Comparison of ENCODE assay signal across 9 cellular contexts in the genomic region with DNA sequence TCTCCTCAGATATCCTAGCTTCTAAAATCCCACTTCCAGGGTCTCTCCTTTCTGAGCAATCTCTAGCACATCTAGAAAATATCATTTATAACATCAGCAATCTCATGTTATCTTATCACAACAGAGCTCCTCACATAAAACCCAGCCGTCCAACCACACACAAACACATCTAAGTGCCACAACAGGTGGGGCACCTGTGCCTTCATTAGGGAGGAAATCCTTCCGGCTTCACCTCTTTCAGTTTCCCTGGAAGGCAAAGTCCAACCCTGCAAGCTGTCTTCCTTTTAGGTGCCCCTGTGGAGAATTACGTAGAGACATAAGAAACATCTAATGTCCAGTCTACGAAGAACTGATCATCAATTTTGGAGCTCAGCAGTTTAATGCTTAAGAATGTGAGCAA. TPM values are rescaled to one million over a fixed set of nuclear protein-coding genes. Genes with fewer than 3 reads are reported as not detected.
A peak's percentile ranks its signal among the peaks of the same experiment; 100 is the strongest.
DNase-seq lines count a peak whose midpoint lies in the region; ATAC-seq and TF ChIP-seq lines count a peak whose summit lies in the region.
"Had no signal": no experiment of that assay in that cellular context is flagged by ENCODE, and none has a peak within 500 bp of the region (broad histone marks: within the 10 kb centered on the region; RNA-seq: fewer than 3 reads in every experiment).

No MANE protein-coding gene starts in this region.

- ATAC-seq in heart left ventricle = no peak
- peak; percentile 73 for ATAC-seq in left colon

- no peak for TF ChIP-seq EP300 in transverse colon (IDR thresholded peaks at IDR 0.05; ENCODE audit: low read depth)

- in situ Hi-C loops in transverse colon (cut with MboI; ENCODE audit: low pct_ligation_motif_present in 1 of 4, low pct_unique_long_range_greater_than_20kb in 1 of 4, low sequenced_read_pairs in 3 of 4) = no loop called here

- H3K27ac ChIP-seq in heart left ventricle (peak overlapping the region in 2 of 12 donors; percentile 90 to 94), right atrium auricular region (no peak overlapping the region), transverse colon (peak overlapping the region; percentile 95 to 98 (median 96))

- TF ChIP-seq POLR2A in heart left ventricle (IDR thresholded peaks at IDR 0.05) (no peak), transverse colon (IDR thresholded peaks at IDR 0.05) (peak; percentile 28)

- peak overlapping the region; percentile 90 for H3K9ac ChIP-seq in adipocyte (ENCODE audit: low read length)

- H3K4me3 ChIP-seq in heart left ventricle = peak overlapping the region in 10 of 12 donors; percentile 75 to 99 (median 90)
- H3K4me3 ChIP-seq in right atrium auricular region = peak overlapping the region in 1 of 2 donors; percentile 99
- peak overlapping the region; percentile 89 for H3K4me3 ChIP-seq in adipocyte (ENCODE audit: low read length)
- peak overlapping the region in 3 of 4 donors; percentile 90 to 99 (median 97) for H3K4me3 ChIP-seq in transverse colon

- TF ChIP-seq CTCF in heart left ventricle (IDR thresholded peaks at IDR 0.05) (no peak), right atrium auricular region (IDR thresholded peaks at IDR 0.05) (no peak), transverse colon (IDR thresholded peaks at IDR 0.05) (no peak)

- H3K27me3 ChIP-seq in heart left ventricle (no peaks in the 10 kb centered on the region), right atrium auricular region (no peaks in the 10 kb centered on the region), adipocyte (replicated peaks; ENCODE audit: control insufficient read depth, insufficient read depth, low read length) (no peaks in the 10 kb centered on the region), transverse colon (no peaks in the 10 kb centered on the region)

- DNase-seq in heart left ventricle (no peak), right atrium auricular region (ENCODE audit: low spot score) (no peak), adipocyte (ENCODE audit: low read depth) (no peak), left colon (peak; percentile 50 to 82), transverse colon (peak; percentile 74), MV-4-11 (lab: John Stamatoyannopoulos, UW) (no peak), NCI-H2081 treated with DMSO at 0.1 percent for 48 hours (lab: John Stamatoyannopoulos, UW) (no peak), DMS 273 (lab: John Stamatoyannopoulos, UW; ENCODE audit: unreplicated experiment) (no peak)
- DNase-seq: DMS 273 treated with DMSO at 0.1 percent for 48 hours had no signal

- peaks cover 2 to 57% (median 28%) of the 10 kb centered on the region in 12 donors for H3K4me1 ChIP-seq in heart left ventricle
- H3K4me1 ChIP-seq in right atrium auricular region = peaks cover 0 to 32% of the 10 kb centered on the region in 2 donors
- peaks cover 45% of the 10 kb centered on the region for H3K4me1 ChIP-seq in adipocyte (ENCODE audit: control insufficient read depth, insufficient read depth, low read length)
- H3K4me1 ChIP-seq in transverse colon = peaks cover 24 to 68% (median 56%) of the 10 kb centered on the region in 4 donors

- intact Hi-C loops in heart left ventricle (cut with DNase I) (loop anchor here in 1 of 10 donors (10.0 kb wide), 1 partner anchor 50 kb away; the partner anchor contains the start of gene CLEC3B), left colon (cut with DNase I, micrococcal nuclease) (no loop called here), transverse colon (cut with DNase I; ENCODE audit: low total_unique reads) (no loop called here)

- H3K9me3 ChIP-seq in heart left ventricle = no peaks in the 10 kb centered on the region
- H3K9me3 ChIP-seq in right atrium auricular region = no peaks in the 10 kb centered on the region
- no peaks in the 10 kb centered on the region for H3K9me3 ChIP-seq in adipocyte (ENCODE audit: control insufficient read depth, low read length)
- H3K9me3 ChIP-seq in transverse colon = no peaks in the 10 kb centered on the region

- peaks cover 0 to 5% (median 0%) of the 10 kb centered on the region in 9 donors for H3K36me3 ChIP-seq in heart left ventricle
- no peaks in the 10 kb centered on the region for H3K36me3 ChIP-seq in right atrium auricular region
- H3K36me3 ChIP-seq in adipocyte (ENCODE audit: control insufficient read depth, insufficient read depth, low read length, severe bottlenecking) = peaks cover under 1% of the 10 kb centered on the region
- H3K36me3 ChIP-seq in transverse colon = no peaks in the 10 kb centered on the region

- WGBS in heart left ventricle, 4 donors = 70 to 77% (median 74%) methylated on average over 4 of the region's 4 CpGs
- WGBS in transverse colon (ENCODE audit: low coverage in 1 of 2), 2 donors = 43 to 49% methylated on average over 2 to 4 of the region's 4 CpGs

RNA-seq across cellular contexts. Expression of gene ZDHHC3, which starts 1.6 kb away (rescaled TPM):
- total RNA-seq in heart left ventricle (10 to 100 TPM; 40.5 to 94.7 (median 52.7) TPM), right atrium auricular region (10 to 100 TPM; 40.6 to 60.5 TPM), left colon (100 to 1,000 TPM; 152 to 171 TPM), transverse colon (100 to 1,000 TPM; 142 to 258 (median 170) TPM)
- polyA plus RNA-seq in heart left ventricle = 10 to 100 TPM; 17.9 to 54.0 TPM

RNA-seq across cellular contexts. Expression of gene EXOSC7, which starts 1.6 kb away (rescaled TPM):
- total RNA-seq in heart left ventricle (10 to 100 TPM; 23.8 to 87.3 (median 30.7) TPM), right atrium auricular region (10 to 100 TPM; 38.9 to 52.5 TPM), left colon (10 to 100 TPM; 18.9 to 22.2 TPM), transverse colon (10 to 100 TPM; 20.3 to 46.4 (median 38.8) TPM)
- 10 to 100 TPM; 34.8 to 52.5 TPM for polyA plus RNA-seq in heart left ventricle

RNA-seq across cellular contexts. Expression of gene CLEC3B, which starts 51.7 kb away (rescaled TPM):
- total RNA-seq in heart left ventricle = 100 to 1,000 TPM in 2 of 9 donors, 10 to 100 TPM in 7; 34.8 to 131 (median 71.3) TPM
- 100 to 1,000 TPM; 114 to 205 TPM for polyA plus RNA-seq in heart left ventricle
- 100 to 1,000 TPM; 138 to 180 TPM for total RNA-seq in right atrium auricular region
- 10 to 100 TPM; 13.7 to 19.2 TPM for total RNA-seq in left colon
- 10 to 100 TPM in 3 of 4 donors, 1 to 10 TPM in 1; 6.0 to 70.7 (median 16.4) TPM for total RNA-seq in transverse colon

Comparison
In these comparisons a context has a peak if more than half of its experiments do, and no peak if none do; other contexts are left out.
1. DNase-seq: peak in left colon (2 of 2) and transverse colon (single experiment); none in heart left ventricle (0 of 5), right atrium auricular region (single experiment), adipocyte (single experiment), MV-4-11 (single experiment), NCI-H2081 treated with DMSO at 0.1 percent for 48 hours (single experiment) and DMS 273 (single experiment).
2. H3K27ac ChIP-seq: peak in transverse colon (4 of 4); none in right atrium auricular region (0 of 2).